1 cellular context compared by ENCODE assay signal in the genomic region with DNA sequence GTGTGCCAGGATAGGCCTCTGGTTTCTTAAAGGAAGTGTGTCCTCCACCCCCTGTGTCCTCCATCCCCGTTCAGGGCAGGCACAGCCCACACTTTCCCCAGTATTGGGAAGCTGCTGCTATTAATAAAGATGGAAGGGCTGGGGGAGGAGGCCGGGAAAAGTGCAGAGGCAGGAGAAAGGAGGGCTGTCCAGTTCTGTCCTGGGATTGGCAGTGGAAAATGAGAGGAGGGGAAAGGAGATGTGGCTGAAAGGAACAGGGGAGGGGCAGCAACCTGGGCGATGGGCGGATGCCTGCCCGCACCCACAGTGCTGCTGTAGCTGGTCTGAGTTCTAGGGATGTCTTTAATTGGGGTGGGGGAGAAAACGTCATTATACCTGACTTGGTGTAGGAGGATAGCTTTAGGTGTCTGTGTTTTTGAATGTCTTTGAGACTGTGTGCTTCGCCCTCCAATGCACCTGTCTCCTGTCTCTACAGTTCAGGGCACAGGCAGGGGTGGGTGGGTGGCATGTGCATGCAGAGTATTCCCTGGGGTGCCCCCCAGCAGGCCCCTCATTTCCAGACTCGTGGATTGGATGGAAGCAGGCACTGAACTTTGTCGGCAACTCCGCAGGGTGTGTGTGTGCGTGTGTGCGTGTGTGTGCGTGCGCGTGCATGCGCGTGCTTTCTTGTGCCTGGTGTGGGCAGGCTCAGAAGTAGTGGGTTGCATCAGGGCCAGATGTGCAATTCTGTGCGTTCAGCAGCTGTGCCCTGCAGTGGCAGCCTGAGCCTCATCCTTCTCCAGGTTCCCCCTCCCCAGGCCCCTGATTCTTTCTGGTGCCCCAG.
TF ChIP-seq lines count a peak whose summit lies in the region.

No MANE protein-coding gene starts in this region.

TF ChIP-seq in HepG2, 621 proteins besides CTCF, POLR2A, EP300 and RAD21 (continues in another document):
- TF ChIP-seq ZNF317 (CRISPR knock-in tag; IDR thresholded peaks at IDR 0.05) (no peak), FOXA3 (CRISPR knock-in tag; IDR thresholded peaks at IDR 0.05) (no peak), ZNF670 (CRISPR knock-in tag; IDR thresholded peaks at IDR 0.05; ENCODE audit: borderline replicate concordance) (no peak), NBN (conservative IDR thresholded peaks at IDR 0.05) (no peak), HNRNPL (IDR thresholded peaks at IDR 0.05; ENCODE audit: low read depth, low read length) (peak; percentile 62; the same call in 1 of the 2 replicates), ZNF550 (CRISPR knock-in tag; IDR thresholded peaks at IDR 0.05; ENCODE audit: borderline replicate concordance) (no peak), MED13 (CRISPR knock-in tag; IDR thresholded peaks at IDR 0.05) (no peak), MBNL3 (CRISPR knock-in tag; conservative IDR thresholded peaks at IDR 0.05) (no peak), MTF1 (CRISPR knock-in tag; IDR thresholded peaks at IDR 0.05) (no peak), ZSCAN29 (CRISPR knock-in tag; conservative IDR thresholded peaks at IDR 0.05) (no peak), ZNF614 (CRISPR knock-in tag; IDR thresholded peaks at IDR 0.05; ENCODE audit: borderline replicate concordance) (no peak), RBM39 (IDR thresholded peaks at IDR 0.05; ENCODE audit: low read depth, low read length, poor library complexity, severe bottlenecking) (no peak), RARG (CRISPR knock-in tag; IDR thresholded peaks at IDR 0.05; ENCODE audit: low read depth) (no peak), ERF (CRISPR knock-in tag; IDR thresholded peaks at IDR 0.05) (no peak), ZNF530 (CRISPR knock-in tag; IDR thresholded peaks at IDR 0.05; ENCODE audit: low read depth) (no peak), ZNF263 (CRISPR knock-in tag; IDR thresholded peaks at IDR 0.05) (no peak), POLR2G (IDR thresholded peaks at IDR 0.05; ENCODE audit: low read depth, low read length) (peak; percentile 33; the same call in 1 of the 2 replicates), SRSF1 (optimal IDR thresholded peaks at IDR 0.05; ENCODE audit: low read depth, low read length) (no peak), CEBPG (CRISPR knock-in tag; IDR thresholded peaks at IDR 0.05) (0 out of 2 replicates have a peak, but pooled peaks have one; percentile 3), HMG20A (CRISPR knock-in tag; IDR thresholded peaks at IDR 0.05; ENCODE audit: borderline replicate concordance) (no peak), SAP130 (CRISPR knock-in tag; IDR thresholded peaks at IDR 0.05; ENCODE audit: low read depth) (no peak), SRSF9 (IDR thresholded peaks at IDR 0.05; ENCODE audit: borderline replicate concordance, insufficient read depth, low read depth, low read length, poor library complexity, severe bottlenecking) (no peak), CENPX (CRISPR knock-in tag; IDR thresholded peaks at IDR 0.05) (no peak), ZNF367 (CRISPR knock-in tag; IDR thresholded peaks at IDR 0.05; ENCODE audit: borderline replicate concordance) (no peak), RFX5 (IDR thresholded peaks at IDR 0.05; ENCODE audit: low read depth, low read length) (no peak), NFE2L1 (CRISPR knock-in tag; IDR thresholded peaks at IDR 0.05; ENCODE audit: borderline replicate concordance) (no peak), HDAC1 (CRISPR knock-in tag; IDR thresholded peaks at IDR 0.05) (no peak), AGO2 (optimal IDR thresholded peaks at IDR 0.05; ENCODE audit: low read depth, low read length) (peak; percentile 90), ZSCAN30 (CRISPR knock-in tag; IDR thresholded peaks at IDR 0.05) (no peak), EED (CRISPR knock-in tag; IDR thresholded peaks at IDR 0.05) (no peak), ZBTB38 (CRISPR knock-in tag; IDR thresholded peaks at IDR 0.05) (0 out of 2 replicates have a peak, but pooled peaks have one; percentile 50), TBL1XR1 (IDR thresholded peaks at IDR 0.05; ENCODE audit: borderline replicate concordance, low read length, partially characterized antibody) (no peak), ZNF761 (CRISPR knock-in tag; conservative IDR thresholded peaks at IDR 0.05) (no peak), NFKBIZ (CRISPR knock-in tag; IDR thresholded peaks at IDR 0.05) (no peak), NRL (CRISPR knock-in tag; IDR thresholded peaks at IDR 0.05; ENCODE audit: borderline replicate concordance) (no peak)
- TF ChIP-seq, protein P1, sequence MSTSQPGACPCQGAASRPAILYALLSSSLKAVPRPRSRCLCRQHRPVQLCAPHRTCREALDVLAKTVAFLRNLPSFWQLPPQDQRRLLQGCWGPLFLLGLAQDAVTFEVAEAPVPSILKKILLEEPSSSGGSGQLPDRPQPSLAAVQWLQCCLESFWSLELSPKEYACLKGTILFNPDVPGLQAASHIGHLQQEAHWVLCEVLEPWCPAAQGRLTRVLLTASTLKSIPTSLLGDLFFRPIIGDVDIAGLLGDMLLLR (CRISPR knock-in tag; IDR thresholded peaks at IDR 0.05) = no peak
- TF ChIP-seq, protein P2, sequence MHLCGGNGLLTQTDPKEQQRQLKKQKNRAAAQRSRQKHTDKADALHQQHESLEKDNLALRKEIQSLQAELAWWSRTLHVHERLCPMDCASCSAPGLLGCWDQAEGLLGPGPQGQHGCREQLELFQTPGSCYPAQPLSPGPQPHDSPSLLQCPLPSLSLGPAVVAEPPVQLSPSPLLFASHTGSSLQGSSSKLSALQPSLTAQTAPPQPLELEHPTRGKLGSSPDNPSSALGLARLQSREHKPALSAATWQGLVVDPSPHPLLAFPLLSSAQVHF (CRISPR knock-in tag; IDR thresholded peaks at IDR 0.05) = no peak
- TF ChIP-seq, protein P3, sequence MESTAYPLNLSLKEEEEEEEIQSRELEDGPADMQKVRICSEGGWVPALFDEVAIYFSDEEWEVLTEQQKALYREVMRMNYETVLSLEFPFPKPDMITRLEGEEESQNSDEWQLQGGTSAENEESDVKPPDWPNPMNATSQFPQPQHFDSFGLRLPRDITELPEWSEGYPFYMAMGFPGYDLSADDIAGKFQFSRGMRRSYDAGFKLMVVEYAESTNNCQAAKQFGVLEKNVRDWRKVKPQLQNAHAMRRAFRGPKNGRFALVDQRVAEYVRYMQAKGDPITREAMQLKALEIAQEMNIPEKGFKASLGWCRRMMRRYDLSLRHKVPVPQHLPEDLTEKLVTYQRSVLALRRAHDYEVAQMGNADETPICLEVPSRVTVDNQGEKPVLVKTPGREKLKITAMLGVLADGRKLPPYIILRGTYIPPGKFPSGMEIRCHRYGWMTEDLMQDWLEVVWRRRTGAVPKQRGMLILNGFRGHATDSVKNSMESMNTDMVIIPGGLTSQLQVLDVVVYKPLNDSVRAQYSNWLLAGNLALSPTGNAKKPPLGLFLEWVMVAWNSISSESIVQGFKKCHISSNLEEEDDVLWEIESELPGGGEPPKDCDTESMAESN (CRISPR knock-in tag; conservative IDR thresholded peaks at IDR 0.05) = no peak
- TF ChIP-seq, protein P4, sequence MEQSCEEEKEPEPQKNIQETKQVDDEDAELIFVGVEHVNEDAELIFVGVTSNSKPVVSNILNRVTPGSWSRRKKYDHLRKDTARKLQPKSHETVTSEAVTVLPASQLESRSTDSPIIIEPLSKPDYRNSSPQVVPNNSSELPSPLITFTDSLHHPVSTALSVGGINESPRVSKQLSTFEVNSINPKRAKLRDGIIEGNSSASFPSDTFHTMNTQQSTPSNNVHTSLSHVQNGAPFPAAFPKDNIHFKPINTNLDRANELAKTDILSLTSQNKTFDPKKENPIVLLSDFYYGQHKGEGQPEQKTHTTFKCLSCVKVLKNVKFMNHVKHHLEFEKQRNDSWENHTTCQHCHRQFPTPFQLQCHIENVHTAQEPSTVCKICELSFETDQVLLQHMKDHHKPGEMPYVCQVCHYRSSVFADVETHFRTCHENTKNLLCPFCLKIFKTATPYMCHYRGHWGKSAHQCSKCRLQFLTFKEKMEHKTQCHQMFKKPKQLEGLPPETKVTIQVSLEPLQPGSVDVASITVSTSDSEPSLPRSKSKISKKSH (CRISPR knock-in tag; IDR thresholded peaks at IDR 0.05; ENCODE audit: borderline replicate concordance) = 0 out of 2 replicates have a peak, but pooled peaks have one; percentile 15
- TF ChIP-seq, protein P5, sequence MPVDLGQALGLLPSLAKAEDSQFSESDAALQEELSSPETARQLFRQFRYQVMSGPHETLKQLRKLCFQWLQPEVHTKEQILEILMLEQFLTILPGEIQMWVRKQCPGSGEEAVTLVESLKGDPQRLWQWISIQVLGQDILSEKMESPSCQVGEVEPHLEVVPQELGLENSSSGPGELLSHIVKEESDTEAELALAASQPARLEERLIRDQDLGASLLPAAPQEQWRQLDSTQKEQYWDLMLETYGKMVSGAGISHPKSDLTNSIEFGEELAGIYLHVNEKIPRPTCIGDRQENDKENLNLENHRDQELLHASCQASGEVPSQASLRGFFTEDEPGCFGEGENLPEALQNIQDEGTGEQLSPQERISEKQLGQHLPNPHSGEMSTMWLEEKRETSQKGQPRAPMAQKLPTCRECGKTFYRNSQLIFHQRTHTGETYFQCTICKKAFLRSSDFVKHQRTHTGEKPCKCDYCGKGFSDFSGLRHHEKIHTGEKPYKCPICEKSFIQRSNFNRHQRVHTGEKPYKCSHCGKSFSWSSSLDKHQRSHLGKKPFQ (CRISPR knock-in tag; IDR thresholded peaks at IDR 0.05; ENCODE audit: insufficient replicate concordance) = no peak
- TF ChIP-seq, protein P6, sequence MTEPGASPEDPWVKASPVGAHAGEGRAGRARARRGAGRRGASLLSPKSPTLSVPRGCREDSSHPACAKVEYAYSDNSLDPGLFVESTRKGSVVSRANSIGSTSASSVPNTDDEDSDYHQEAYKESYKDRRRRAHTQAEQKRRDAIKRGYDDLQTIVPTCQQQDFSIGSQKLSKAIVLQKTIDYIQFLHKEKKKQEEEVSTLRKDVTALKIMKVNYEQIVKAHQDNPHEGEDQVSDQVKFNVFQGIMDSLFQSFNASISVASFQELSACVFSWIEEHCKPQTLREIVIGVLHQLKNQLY (CRISPR knock-in tag; IDR thresholded peaks at IDR 0.05) = no peak
- TF ChIP-seq, protein P7, sequence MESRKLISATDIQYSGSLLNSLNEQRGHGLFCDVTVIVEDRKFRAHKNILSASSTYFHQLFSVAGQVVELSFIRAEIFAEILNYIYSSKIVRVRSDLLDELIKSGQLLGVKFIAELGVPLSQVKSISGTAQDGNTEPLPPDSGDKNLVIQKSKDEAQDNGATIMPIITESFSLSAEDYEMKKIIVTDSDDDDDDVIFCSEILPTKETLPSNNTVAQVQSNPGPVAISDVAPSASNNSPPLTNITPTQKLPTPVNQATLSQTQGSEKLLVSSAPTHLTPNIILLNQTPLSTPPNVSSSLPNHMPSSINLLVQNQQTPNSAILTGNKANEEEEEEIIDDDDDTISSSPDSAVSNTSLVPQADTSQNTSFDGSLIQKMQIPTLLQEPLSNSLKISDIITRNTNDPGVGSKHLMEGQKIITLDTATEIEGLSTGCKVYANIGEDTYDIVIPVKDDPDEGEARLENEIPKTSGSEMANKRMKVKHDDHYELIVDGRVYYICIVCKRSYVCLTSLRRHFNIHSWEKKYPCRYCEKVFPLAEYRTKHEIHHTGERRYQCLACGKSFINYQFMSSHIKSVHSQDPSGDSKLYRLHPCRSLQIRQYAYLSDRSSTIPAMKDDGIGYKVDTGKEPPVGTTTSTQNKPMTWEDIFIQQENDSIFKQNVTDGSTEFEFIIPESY (CRISPR knock-in tag; IDR thresholded peaks at IDR 0.05) = peak; percentile 97
- TF ChIP-seq, protein P8, sequence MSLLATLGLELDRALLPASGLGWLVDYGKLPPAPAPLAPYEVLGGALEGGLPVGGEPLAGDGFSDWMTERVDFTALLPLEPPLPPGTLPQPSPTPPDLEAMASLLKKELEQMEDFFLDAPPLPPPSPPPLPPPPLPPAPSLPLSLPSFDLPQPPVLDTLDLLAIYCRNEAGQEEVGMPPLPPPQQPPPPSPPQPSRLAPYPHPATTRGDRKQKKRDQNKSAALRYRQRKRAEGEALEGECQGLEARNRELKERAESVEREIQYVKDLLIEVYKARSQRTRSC (CRISPR knock-in tag; IDR thresholded peaks at IDR 0.05; ENCODE audit: low read depth) = no peak
- TF ChIP-seq, protein P9, sequence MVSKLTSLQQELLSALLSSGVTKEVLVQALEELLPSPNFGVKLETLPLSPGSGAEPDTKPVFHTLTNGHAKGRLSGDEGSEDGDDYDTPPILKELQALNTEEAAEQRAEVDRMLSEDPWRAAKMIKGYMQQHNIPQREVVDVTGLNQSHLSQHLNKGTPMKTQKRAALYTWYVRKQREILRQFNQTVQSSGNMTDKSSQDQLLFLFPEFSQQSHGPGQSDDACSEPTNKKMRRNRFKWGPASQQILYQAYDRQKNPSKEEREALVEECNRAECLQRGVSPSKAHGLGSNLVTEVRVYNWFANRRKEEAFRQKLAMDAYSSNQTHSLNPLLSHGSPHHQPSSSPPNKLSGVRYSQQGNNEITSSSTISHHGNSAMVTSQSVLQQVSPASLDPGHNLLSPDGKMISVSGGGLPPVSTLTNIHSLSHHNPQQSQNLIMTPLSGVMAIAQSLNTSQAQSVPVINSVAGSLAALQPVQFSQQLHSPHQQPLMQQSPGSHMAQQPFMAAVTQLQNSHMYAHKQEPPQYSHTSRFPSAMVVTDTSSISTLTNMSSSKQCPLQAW (CRISPR knock-in tag; IDR thresholded peaks at IDR 0.05) = no peak
